ENCODE assay signal across 11 cellular contexts in the genomic region with DNA sequence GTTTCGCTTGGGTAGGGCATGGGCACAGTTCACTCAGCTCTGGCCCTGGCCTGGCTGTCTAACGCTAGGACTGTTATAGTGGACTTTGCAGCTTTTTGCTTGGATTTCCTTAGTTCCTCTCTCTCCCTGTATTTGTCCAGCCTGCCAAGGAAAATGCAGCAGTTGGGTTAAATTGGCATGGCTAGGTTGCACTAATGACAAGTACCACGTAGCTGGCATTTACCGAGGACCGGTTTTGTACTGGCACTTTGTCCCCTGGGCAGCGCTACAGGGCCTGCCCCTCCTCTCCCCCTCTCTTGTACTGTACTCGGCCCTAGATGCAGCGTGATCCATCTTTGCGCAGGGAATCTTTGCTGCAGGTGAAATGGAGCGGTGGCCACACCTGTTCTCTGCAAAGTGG. TPM values are rescaled to one million over a fixed set of nuclear protein-coding genes. Genes with fewer than 3 reads are reported as not detected.
DNase-seq lines count a peak whose midpoint lies in the region; ATAC-seq and TF ChIP-seq lines count a peak whose summit lies in the region.
"Had no signal": no experiment of that assay in that cellular context is flagged by ENCODE, and none has a peak within 500 bp of the region (broad histone marks: within the 10 kb centered on the region; RNA-seq: fewer than 3 reads in every experiment).

No MANE protein-coding gene starts in this region.

- CTCF ChIA-PET in activated CD8-positive, alpha-beta T cell treated with anti-CD3 and anti-CD28 coated beads, Interleukin-2, amount 10 ng/mL, durations not matched to agents 7 days and 5 days (lab: Charles Lee) = interaction anchor here (1.0 kb wide), 1 partner anchor 8 kb away, joined by 3 read pairs; no protein-coding TSS in a partner anchor

- peaks cover 40 to 54% (median 48%) of the 10 kb centered on the region in 4 donors for H3K4me1 ChIP-seq in stomach
- peaks cover 17% of the 10 kb centered on the region for H3K4me1 ChIP-seq in effector memory CD4-positive, alpha-beta T cell (ENCODE audit: control insufficient read depth, insufficient read depth, low read length, poor library complexity, severe bottlenecking)

- no peak for TF ChIP-seq EP300 in stomach (IDR thresholded peaks at IDR 0.05)

- no peaks in the 10 kb centered on the region for H3K9me3 ChIP-seq in stomach
- H3K9me3 ChIP-seq in effector memory CD4-positive, alpha-beta T cell (ENCODE audit: control insufficient read depth, low read length) = no peaks in the 10 kb centered on the region
- H3K9me3 ChIP-seq: colonic mucosa, SJCRH30 had no signal

- DNase-seq in activated T-cell treated with anti-CD3 and anti-CD28 coated beads, Interleukin-2, amount 50 U/mL, for 4 hours = no peak
- DNase-seq in activated T-cell treated with anti-CD3 and anti-CD28 coated beads, Interleukin-2, amount 50 U/mL, for 48 hours = no peak
- no peak for DNase-seq in activated CD8-positive, alpha-beta T cell treated with anti-CD3 and anti-CD28 coated beads, Interleukin-2, amount 10 ng/mL, durations not matched to agents 7 days and 5 days
- DNase-seq in left lobe of liver (ENCODE audit: low spot score) = peak; percentile 76
- peak; percentile 38 for DNase-seq in stomach
- no peak for DNase-seq in DMS 273 treated with DMSO at 0.1 percent for 48 hours (lab: John Stamatoyannopoulos, UW)
- DNase-seq in superior temporal gyrus (ENCODE audit: extremely low spot score) = no peak
- no peak for DNase-seq in effector memory CD4-positive, alpha-beta T cell
- DNase-seq: colonic mucosa, hippocampal formation, SJCRH30 had no signal

- H3K4me3 Mint-ChIP-seq in activated T-cell treated with anti-CD3 and anti-CD28 coated beads, Interleukin-2, amount 50 U/mL, for 4 hours = peak overlapping the region; percentile 95
- H3K4me3 Mint-ChIP-seq in activated CD8-positive, alpha-beta T cell treated with anti-CD3 and anti-CD28 coated beads, Interleukin-2, amount 10 ng/mL, durations not matched to agents 7 days and 5 days = peak overlapping the region; percentile 46

- TF ChIP-seq POLR2A in stomach (IDR thresholded peaks at IDR 0.05) = no peak

- POLR2A ChIA-PET in activated CD8-positive, alpha-beta T cell treated with anti-CD3 and anti-CD28 coated beads, Interleukin-2, amount 10 ng/mL, durations not matched to agents 7 days and 5 days (lab: Charles Lee) = no interaction called here

- H3K4me1 Mint-ChIP-seq in activated T-cell treated with anti-CD3 and anti-CD28 coated beads, Interleukin-2, amount 50 U/mL, for 4 hours (ENCODE audit: low read depth) = peaks cover 35% of the 10 kb centered on the region
- H3K4me1 Mint-ChIP-seq in activated CD8-positive, alpha-beta T cell treated with anti-CD3 and anti-CD28 coated beads, Interleukin-2, amount 10 ng/mL, durations not matched to agents 7 days and 5 days (ENCODE audit: low read depth) = peaks cover 31% of the 10 kb centered on the region

- H3K27me3 ChIP-seq in stomach = no peaks in the 10 kb centered on the region
- H3K27me3 ChIP-seq in effector memory CD4-positive, alpha-beta T cell (replicated peaks; ENCODE audit: control insufficient read depth, insufficient read depth, low read length, poor library complexity, severe bottlenecking) = no peaks in the 10 kb centered on the region
- H3K27me3 ChIP-seq: colonic mucosa, SJCRH30 had no signal

- H3K27ac ChIP-seq in stomach = peak overlapping the region in 2 of 5 donors; percentile 9 to 24
- H3K27ac ChIP-seq in effector memory CD4-positive, alpha-beta T cell (ENCODE audit: insufficient read depth, low read length, poor library complexity, severe bottlenecking) = no peak overlapping the region
- H3K27ac ChIP-seq: colonic mucosa, SJCRH30 had no signal

- no peaks in the 10 kb centered on the region for H3K9me3 Mint-ChIP-seq in activated T-cell treated with anti-CD3 and anti-CD28 coated beads, Interleukin-2, amount 50 U/mL, for 4 hours
- H3K9me3 Mint-ChIP-seq in activated CD8-positive, alpha-beta T cell treated with anti-CD3 and anti-CD28 coated beads, Interleukin-2, amount 10 ng/mL, durations not matched to agents 7 days and 5 days (ENCODE audit: insufficient read depth) = no peaks in the 10 kb centered on the region

- H3K36me3 ChIP-seq in stomach = peaks cover 36 to 38% (median 37%) of the 10 kb centered on the region in 4 donors
- peaks cover 26% of the 10 kb centered on the region for H3K36me3 ChIP-seq in effector memory CD4-positive, alpha-beta T cell (ENCODE audit: control insufficient read depth, insufficient read depth, low read length)
- H3K36me3 ChIP-seq: colonic mucosa had no signal

- intact Hi-C loops in stomach (cut with DNase I; ENCODE audit: low total_unique reads) = no loop called here

- H3K27me3 Mint-ChIP-seq in activated T-cell treated with anti-CD3 and anti-CD28 coated beads, Interleukin-2, amount 50 U/mL, for 4 hours (ENCODE audit: low read depth) = no peaks in the 10 kb centered on the region
- H3K27me3 Mint-ChIP-seq in activated CD8-positive, alpha-beta T cell treated with anti-CD3 and anti-CD28 coated beads, Interleukin-2, amount 10 ng/mL, durations not matched to agents 7 days and 5 days (ENCODE audit: low read depth) = no peaks in the 10 kb centered on the region

- no peak for ATAC-seq in activated T-cell treated with anti-CD3 and anti-CD28 coated beads, Interleukin-2, amount 50 U/mL, for 4 hours
- ATAC-seq in activated CD8-positive, alpha-beta T cell treated with anti-CD3 and anti-CD28 coated beads, Interleukin-2, amount 10 ng/mL, durations not matched to agents 7 days and 5 days = no peak
- ATAC-seq in left lobe of liver = peak; percentile 60

- peak overlapping the region in 1 of 4 donors; percentile 99 for H3K4me3 ChIP-seq in stomach
- no peak overlapping the region for H3K4me3 ChIP-seq in effector memory CD4-positive, alpha-beta T cell (ENCODE audit: insufficient read depth, low read depth, low read length, poor library complexity, severe bottlenecking)
- H3K4me3 ChIP-seq: colonic mucosa, SJCRH30 had no signal

- peaks cover 39% of the 10 kb centered on the region for H3K36me3 Mint-ChIP-seq in activated T-cell treated with anti-CD3 and anti-CD28 coated beads, Interleukin-2, amount 50 U/mL, for 4 hours (ENCODE audit: insufficient read depth)
- peaks cover 41% of the 10 kb centered on the region for H3K36me3 Mint-ChIP-seq in activated CD8-positive, alpha-beta T cell treated with anti-CD3 and anti-CD28 coated beads, Interleukin-2, amount 10 ng/mL, durations not matched to agents 7 days and 5 days (ENCODE audit: low read depth)

- WGBS in stomach, 5 donors = 40 to 71% (median 48%) methylated on average over 9 to 10 of the region's 10 CpGs

- TF ChIP-seq CTCF in stomach (IDR thresholded peaks at IDR 0.05) = no peak

- H3K27ac Mint-ChIP-seq in activated CD8-positive, alpha-beta T cell treated with anti-CD3 and anti-CD28 coated beads, Interleukin-2, amount 10 ng/mL, durations not matched to agents 7 days and 5 days = no peak overlapping the region

RNA-seq across cellular contexts. Expression of a gene that starts 2.4 kb away (rescaled TPM):
- 10 to 100 TPM; 67.7 to 84.6 (median 71.1) TPM for total RNA-seq in activated T-cell treated with anti-CD3 and anti-CD28 coated beads, Interleukin-2, amount 50 U/mL, for 4 hours
- 10 to 100 TPM; 43.6 to 47.8 TPM for total RNA-seq in activated CD8-positive, alpha-beta T cell treated with anti-CD3 and anti-CD28 coated beads, Interleukin-2, amount 10 ng/mL, durations not matched to agents 7 days and 5 days
- total RNA-seq in left lobe of liver = 19.5 TPM
- total RNA-seq in stomach = 10 to 100 TPM in 3 of 5 donors, 1 to 10 TPM in 2; 2.3 to 20.0 (median 13.6) TPM
- 10 to 100 TPM; 12.4 to 22.3 (median 18.4) TPM for polyA plus RNA-seq in stomach

RNA-seq across cellular contexts. Expression of a gene that starts 26.1 kb away (rescaled TPM):
- 10 to 100 TPM; 35.6 to 48.6 (median 43.2) TPM for total RNA-seq in activated T-cell treated with anti-CD3 and anti-CD28 coated beads, Interleukin-2, amount 50 U/mL, for 4 hours
- total RNA-seq in activated CD8-positive, alpha-beta T cell treated with anti-CD3 and anti-CD28 coated beads, Interleukin-2, amount 10 ng/mL, durations not matched to agents 7 days and 5 days = 10 to 100 TPM; 13.7 to 50.1 TPM
- total RNA-seq in left lobe of liver = 25.8 TPM
- not detected for total RNA-seq in stomach
- not detected for polyA plus RNA-seq in stomach
- total RNA-seq: SJCRH30 had no signal

Comparison
In these comparisons a context has a peak if more than half of its experiments do, and no peak if none do; other contexts are left out.
1. DNase-seq: peak in left lobe of liver (single experiment) and stomach (single experiment); none in activated T-cell treated with anti-CD3 and anti-CD28 coated beads, Interleukin-2, amount 50 U/mL, for 4 hours (single experiment), activated T-cell treated with anti-CD3 and anti-CD28 coated beads, Interleukin-2, amount 50 U/mL, for 48 hours (0 of 2), activated CD8-positive, alpha-beta T cell treated with anti-CD3 and anti-CD28 coated beads, Interleukin-2, amount 10 ng/mL, durations not matched to agents 7 days and 5 days (single experiment), DMS 273 treated with DMSO at 0.1 percent for 48 hours (single experiment), superior temporal gyrus (single experiment) and effector memory CD4-positive, alpha-beta T cell (0 of 3).
2. RNA of a gene that starts 26.1 kb away (total RNA-seq): 13.7 to 50.1 TPM in activated CD8-positive, alpha-beta T cell treated with anti-CD3 and anti-CD28 coated beads, Interleukin-2, amount 10 ng/mL, durations not matched to agents 7 days and 5 days, 35.6 to 48.6 TPM in activated T-cell treated with anti-CD3 and anti-CD28 coated beads, Interleukin-2, amount 50 U/mL, for 4 hours and 25.8 TPM in left lobe of liver (single experiment); not detected in stomach; every median in the first group is over 10 times any median in the second.